Comparison of ENCODE assay signal across 23 cellular contexts in genomic region chr18:1846640-1847039, GRCh38.
A peak's percentile ranks its signal among the peaks of the same experiment; 100 is the strongest.
DNase-seq lines count a peak whose midpoint lies in the region; ATAC-seq, FAIRE-seq and TF ChIP-seq lines count a peak whose summit lies in the region.
"Had no signal": no experiment of that assay in that cellular context is flagged by ENCODE, and none has a peak within 500 bp of the region (broad histone marks: within the 10 kb centered on the region; RNA-seq: fewer than 3 reads in every experiment).

No MANE protein-coding gene starts in this region.

- H3K27me3 ChIP-seq in PC-3 (ENCODE audit: low read length) (peaks cover 49% of the 10 kb centered on the region), tibial artery (no peaks in the 10 kb centered on the region)
- H3K27me3 ChIP-seq: ascending aorta, colonic mucosa, neural progenitor cell, transverse colon had no signal

- H3K4me1 ChIP-seq in PC-3 (ENCODE audit: insufficient read depth, low read length) (peaks cover 22% of the 10 kb centered on the region), tibial artery (no peaks in the 10 kb centered on the region)
- H3K4me1 ChIP-seq: ascending aorta, colonic mucosa, neural progenitor cell, transverse colon had no signal

- no peaks in the 10 kb centered on the region for H3K9me2 ChIP-seq in PC-3 (replicated peaks; ENCODE audit: low read length)

- H4K20me1 ChIP-seq in PC-3 (ENCODE audit: low read length) = no peaks in the 10 kb centered on the region

- FAIRE-seq in H54 (lab: Jason Lieb, UNC) = no peak
- FAIRE-seq: small intestine had no signal

- TF ChIP-seq CTCF in PC-3 (conservative IDR thresholded peaks at IDR 0.05; ENCODE audit: low read depth, low read length) (no peak), tibial artery (IDR thresholded peaks at IDR 0.05) (no peak)

- H3K9me3 ChIP-seq in PC-3 (ENCODE audit: low read length) (no peaks in the 10 kb centered on the region), tibial artery (no peaks in the 10 kb centered on the region)
- H3K9me3 ChIP-seq: ascending aorta, colonic mucosa had no signal

- H3K4me3 ChIP-seq in PC-3 (ENCODE audit: low read length) = no peak overlapping the region
- H3K4me3 ChIP-seq in tibial artery = no peak overlapping the region
- H3K4me3 ChIP-seq: ascending aorta, colonic mucosa, mucosa of descending colon, neural progenitor cell, transverse colon had no signal

- no TSS peak for BruUV-seq in PC-3 (replicated peaks; lab: Mats Ljungman, UMichigan)

- intact Hi-C loops in PC-3 (cut with micrococcal nuclease) = no loop called here
- intact Hi-C loops in tibial artery (cut with DNase I; ENCODE audit: low total_unique reads) = no loop called here

- ATAC-seq in PC-3 (no peak; the same call in 1 of the 2 replicates), GM21423 (IDR thresholded peaks at IDR 0.05; ENCODE audit: unreplicated experiment) (no peak), HG03354 (IDR thresholded peaks at IDR 0.05; ENCODE audit: poor library complexity, severe bottlenecking, unreplicated experiment) (no peak)
- ATAC-seq: mucosa of descending colon; stimulated activated naive CD8-positive, alpha-beta T cell treated with anti-CD3 and anti-CD28 coated beads, Interleukin-15, Interleukin-2, amounts not matched to agents 100 U/mL and 50 U/mL, for 24 hours had no signal

- H3K9ac ChIP-seq in PC-3 (ENCODE audit: low read length) = no peak overlapping the region
- H3K9ac ChIP-seq: neural progenitor cell had no signal

- no peaks in the 10 kb centered on the region for H3F3A ChIP-seq in PC-3 (ENCODE audit: low read length, unreplicated experiment)

- POLR2A ChIA-PET in PC-3 (lab: Charles Lee; ENCODE audit: unreplicated experiment) = no interaction called here

- no peaks in the 10 kb centered on the region for H3K36me3 ChIP-seq in PC-3 (ENCODE audit: low read depth, low read length)
- no peaks in the 10 kb centered on the region for H3K36me3 ChIP-seq in tibial artery
- H3K36me3 ChIP-seq: ascending aorta, colonic mucosa, neural progenitor cell, transverse colon had no signal

- no peak overlapping the region for H2AFZ ChIP-seq in PC-3 (ENCODE audit: low read length)
- H2AFZ ChIP-seq: neural progenitor cell had no signal

- no peak overlapping the region for H3K27ac ChIP-seq in PC-3 (ENCODE audit: low read length)
- no peak overlapping the region for H3K27ac ChIP-seq in tibial artery
- H3K27ac ChIP-seq: ascending aorta, colonic mucosa, neural progenitor cell, transverse colon had no signal

- CTCF ChIA-PET in PC-3 (lab: Charles Lee) = no interaction called here

- H3K4me2 ChIP-seq in PC-3 (ENCODE audit: low read length) = 0 out of 2 replicates have a peak overlapping the region, but pooled peaks have one; percentile 26
- H3K4me2 ChIP-seq: neural progenitor cell had no signal

- TF ChIP-seq POLR2A in H54 (IDR thresholded peaks at IDR 0.05; ENCODE audit: low read depth, low read length) = no peak

- DNase-seq in H54 (ENCODE audit: insufficient read length, low spot score) (peak; percentile 1), PC-3 (peak; percentile 71), astrocyte of the hippocampus (ENCODE audit: low read depth, low spot score) (peak; percentile 66), kidney tubule cell (ENCODE audit: low spot score) (peak; percentile 69), NCI-H2081 treated with DMSO at 0.1 percent for 48 hours (lab: John Stamatoyannopoulos, UW) (no peak), tibial artery (no peak)
- DNase-seq: activated CD4-positive, alpha-beta T cell treated with anti-CD3 and anti-CD28 coated beads for 48 hours; CD8-positive, alpha-beta memory T cell; colonic mucosa; DND-41; H7; head of caudate nucleus; mucosa of descending colon; NCI-H446; NK-92 treated with Interleukin-12 subunit alpha and Interleukin-12 subunit beta, amount 100 ng/mL, for 24 hours; small intestine; stimulated activated CD4-positive, alpha-beta T cell treated with anti-CD3 and anti-CD28 coated beads, Interleukin-4, amount 100 ng/mL, for 1 hour; stimulated activated naive CD8-positive, alpha-beta T cell treated with anti-CD3 and anti-CD28 coated beads, Interleukin-15, Interleukin-2, amounts not matched to agents 100 U/mL and 50 U/mL, for 24 hours; transverse colon had no signal

- H3K79me2 ChIP-seq in PC-3 (ENCODE audit: low read length) = no peaks in the 10 kb centered on the region

Comparison
In these comparisons a context has a peak if more than half of its experiments do, and no peak if none do; other contexts are left out.
1. DNase-seq: peak in H54 (single experiment), PC-3 (single experiment), astrocyte of the hippocampus (single experiment) and kidney tubule cell (single experiment); none in NCI-H2081 treated with DMSO at 0.1 percent for 48 hours (single experiment) and tibial artery (0 of 2).